Comparison of ENCODE assay signal across 27 cellular contexts in genomic region chr1:21626921-21627339, GRCh38. TPM values are rescaled to one million over a fixed set of nuclear protein-coding genes. Genes with fewer than 3 reads are reported as not detected.
DNase-seq lines count a peak whose midpoint lies in the region; ATAC-seq, FAIRE-seq and TF ChIP-seq lines count a peak whose summit lies in the region.
"Had no signal": no experiment of that assay in that cellular context is flagged by ENCODE, and none has a peak within 500 bp of the region (broad histone marks: within the 10 kb centered on the region; RNA-seq: fewer than 3 reads in every experiment).

No MANE protein-coding gene starts in this region.

- DNase-seq in Calu3 (peak; percentile 74), HT1080 (ENCODE audit: low read depth) (peak; percentile 14), kidney (no peak)
- DNase-seq in activated CD4-positive, CD25-positive, alpha-beta regulatory T cell treated with anti-CD3 and anti-CD28 coated beads, Interleukin-2, amount 50 U/mL, for 72 hours = no peak
- DNase-seq: activated CD4-positive, alpha-beta T cell treated with anti-CD3 and anti-CD28 coated beads, Interleukin-2, amount 50 U/mL, for 4 hours; activated CD8-positive, alpha-beta memory T cell treated with anti-CD3 and anti-CD28 coated beads, Interleukin-2, amount 50 U/mL, for 48 hours; activated gamma-delta T cell; cortex of kidney; foreskin fibroblast; hypothalamus; Kasumi-1; NCI-H2107; NCI-H524 treated with DMSO at 0.1 percent for 48 hours; occipital lobe; right lobe of liver; testis had no signal

- no peak for TF ChIP-seq CTCF in Calu3 (IDR thresholded peaks at IDR 0.05; ENCODE audit: unreplicated experiment)
- TF ChIP-seq CTCF in VCaP (conservative IDR thresholded peaks at IDR 0.05) = no peak
- TF ChIP-seq CTCF in kidney (IDR thresholded peaks at IDR 0.05; ENCODE audit: borderline replicate concordance, extremely low read depth, insufficient read depth) = no peak

- BruUV-seq in Calu3 (replicated peaks; lab: Mats Ljungman, UMichigan) = no TSS peak

- intact Hi-C loops in Calu3 (cut with micrococcal nuclease; ENCODE audit: unreplicated experiment) = no loop called here
- intact Hi-C loops in kidney (cut with DNase I) = no loop called here

- no peak overlapping the region for H3K4me3 Mint-ChIP-seq in Calu3 (ENCODE audit: low read depth, unreplicated experiment)
- H3K4me3 Mint-ChIP-seq: CD14-positive monocyte; stimulated activated memory B cell treated with anti-CD40 and anti-IgM and Interleukin-4, amounts not matched to agents 10 μg/mL and 1 μg/mL and 100 μg/mL, for 72 hours had no signal

- peaks cover 19 to 27% of the 10 kb centered on the region in 2 donors for H3K4me1 ChIP-seq in kidney (ENCODE audit: control insufficient read depth in 1 of 2, insufficient read depth in 1 of 2, low read depth in 1 of 2, low read length in 2 of 2)
- H3K4me1 ChIP-seq: HAP-1 had no signal

- H3K9me3 Mint-ChIP-seq in Calu3 (ENCODE audit: low read depth, unreplicated experiment) = no peaks in the 10 kb centered on the region
- H3K9me3 Mint-ChIP-seq: stimulated activated memory B cell treated with anti-CD40 and anti-IgM and Interleukin-4, amounts not matched to agents 10 μg/mL and 1 μg/mL and 100 μg/mL, for 72 hours had no signal

- no peaks in the 10 kb centered on the region for H3K9me3 ChIP-seq in kidney (ENCODE audit: control insufficient read depth in 1 of 2, low read length in 2 of 2)
- H3K9me3 ChIP-seq: HAP-1, right lobe of liver, testis had no signal

- FAIRE-seq in kidney (lab: Jason Lieb, UNC) = no peak
- FAIRE-seq: endometrium, GM12891, islet of Langerhans had no signal

- H3K36me3 Mint-ChIP-seq in Calu3 (ENCODE audit: insufficient read depth, unreplicated experiment) = peaks cover 16% of the 10 kb centered on the region
- H3K36me3 Mint-ChIP-seq: stimulated activated memory B cell treated with anti-CD40 and anti-IgM and Interleukin-4, amounts not matched to agents 10 μg/mL and 1 μg/mL and 100 μg/mL, for 72 hours had no signal

- H3K27ac ChIP-seq in VCaP (peak overlapping the region; percentile 99), kidney (ENCODE audit: low read depth in 2 of 2, low read length in 2 of 2) (peak overlapping the region; percentile 25 to 57)
- H3K27ac ChIP-seq: right lobe of liver, testis had no signal

- no peaks in the 10 kb centered on the region for H3K36me3 ChIP-seq in kidney (ENCODE audit: control insufficient read depth in 1 of 2, insufficient read depth in 2 of 2, low read length in 2 of 2)
- H3K36me3 ChIP-seq: HAP-1, right lobe of liver had no signal

- H3K27ac Mint-ChIP-seq in Calu3 (ENCODE audit: unreplicated experiment) = peak overlapping the region; percentile 70
- H3K27ac Mint-ChIP-seq: CD14-positive monocyte; stimulated activated memory B cell treated with anti-CD40 and anti-IgM and Interleukin-4, amounts not matched to agents 10 μg/mL and 1 μg/mL and 100 μg/mL, for 72 hours had no signal

- no peaks in the 10 kb centered on the region for H3K27me3 Mint-ChIP-seq in Calu3 (ENCODE audit: unreplicated experiment)

- peaks cover 28% of the 10 kb centered on the region for H3K4me1 Mint-ChIP-seq in Calu3 (ENCODE audit: low read depth, unreplicated experiment)
- H3K4me1 Mint-ChIP-seq: stimulated activated memory B cell treated with anti-CD40 and anti-IgM and Interleukin-4, amounts not matched to agents 10 μg/mL and 1 μg/mL and 100 μg/mL, for 72 hours had no signal

- CTCF ChIA-PET in Calu3 (lab: Charles Lee) = no interaction called here

- ATAC-seq in GM19395 (IDR thresholded peaks at IDR 0.05; ENCODE audit: unreplicated experiment) = no peak
- ATAC-seq in HG03159 (IDR thresholded peaks at IDR 0.05; ENCODE audit: unreplicated experiment) = no peak
- ATAC-seq in GM19023 (IDR thresholded peaks at IDR 0.05; ENCODE audit: unreplicated experiment) = no peak
- ATAC-seq: right lobe of liver; Right ventricle myocardium inferior; stimulated activated memory B cell treated with anti-CD40 and anti-IgM and Interleukin-4, amounts not matched to agents 10 μg/mL and 1 μg/mL and 100 μg/mL, for 72 hours had no signal

- H3K4me3 ChIP-seq in kidney (ENCODE audit: low read length in 2 of 2) = no peak overlapping the region
- H3K4me3 ChIP-seq: HAP-1, right lobe of liver, testis had no signal

- H3K9ac ChIP-seq in kidney (ENCODE audit: low read length in 2 of 2) = peak overlapping the region in 1 of 2 donors; percentile 19

RNA-seq across cellular contexts. Expression of gene RAP1GAP, which starts 42.2 kb away (rescaled TPM):
- 23.8 and 26.8 TPM in 2 replicates for total RNA-seq in Calu3 (2022)
- 0.03 and 0.19 TPM in 2 replicates for total RNA-seq in HT1080 (2014; rRNA removed; shearing (Covaris generic))
- 0.02 and 0.33 TPM in 2 replicates for polyA plus RNA-seq in HT1080 (2015; cell fraction: cytosol; rRNA removed)
- 0.14 and 0.17 TPM in 2 replicates for polyA plus RNA-seq in HT1080 (2015; cell fraction: nucleus; rRNA removed)
- total RNA-seq in kidney = 39.2 TPM
- polyA plus RNA-seq in kidney (ENCODE audit: insufficient read depth, low read depth, low replicate concordance) = 200 TPM
- polyA plus RNA-seq: CD14-positive monocyte had no signal

Comparison
In these comparisons a context has a peak if more than half of its experiments do, and no peak if none do; other contexts are left out.
1. DNase-seq: peak in Calu3 (single experiment) and HT1080 (single experiment); none in kidney (single experiment) and activated CD4-positive, CD25-positive, alpha-beta regulatory T cell treated with anti-CD3 and anti-CD28 coated beads, Interleukin-2, amount 50 U/mL, for 72 hours (single experiment).
2. RNA of gene RAP1GAP, which starts 42.2 kb away (total RNA-seq): 39.2 TPM in kidney (single experiment) and 23.8 to 26.8 TPM in Calu3; 0.03 to 0.19 TPM in HT1080; every median in the first group is over 10 times any median in the second.